ENCODE assay signal across 9 cellular contexts in the genomic region with DNA sequence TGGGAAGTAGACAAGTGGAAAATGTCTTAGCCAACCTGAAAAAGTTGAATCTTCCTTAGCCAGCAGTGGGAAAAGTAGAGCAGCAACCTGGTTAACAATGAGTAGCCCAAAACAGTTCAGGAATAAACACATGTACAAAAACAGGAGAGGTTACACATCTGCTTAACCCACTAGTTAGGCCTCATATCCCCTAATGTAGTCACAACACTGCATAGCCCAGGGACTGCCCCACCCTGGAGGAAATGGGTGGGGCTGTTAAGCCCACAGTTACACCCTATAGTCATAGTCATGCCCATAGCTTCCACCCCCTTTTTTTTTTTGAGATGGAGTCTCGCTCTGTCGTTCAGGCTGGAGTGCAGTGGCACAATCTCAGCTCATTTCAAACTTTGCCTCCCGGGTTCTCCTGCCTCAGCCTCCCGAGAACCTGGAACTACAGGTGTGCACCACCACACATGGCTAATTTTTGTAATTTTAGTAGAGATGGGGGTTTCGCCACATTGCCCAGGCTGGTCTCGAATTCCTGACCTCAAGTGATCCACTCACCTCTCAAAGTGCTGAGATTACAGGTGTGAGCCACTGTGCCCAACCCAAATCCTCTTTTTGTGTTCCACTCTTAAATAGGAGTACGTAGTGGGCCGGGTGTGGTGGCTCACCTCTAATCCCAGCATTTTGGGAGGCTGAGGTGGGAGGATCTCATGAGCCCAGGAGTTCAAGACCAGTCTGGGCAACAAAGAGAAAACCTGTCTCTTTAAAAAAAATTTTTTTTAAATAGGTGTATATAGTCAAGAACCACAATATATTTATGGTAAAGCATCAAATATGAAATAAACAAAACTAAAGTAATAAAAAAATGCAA. TPM values are rescaled to one million over a fixed set of nuclear protein-coding genes. Genes with fewer than 3 reads are reported as not detected.
DNase-seq lines count a peak whose midpoint lies in the region; ATAC-seq and TF ChIP-seq lines count a peak whose summit lies in the region.
"Had no signal": no experiment of that assay in that cellular context is flagged by ENCODE, and none has a peak within 500 bp of the region (broad histone marks: within the 10 kb centered on the region; RNA-seq: fewer than 3 reads in every experiment).

No MANE protein-coding gene starts in this region.

- intact Hi-C loops in thyroid gland (cut with DNase I) = no loop called here

- H3K36me3 ChIP-seq in thyroid gland = no peaks in the 10 kb centered on the region

- no peaks in the 10 kb centered on the region for H3K9me3 ChIP-seq in thyroid gland

- no peak for TF ChIP-seq POLR2A in thyroid gland (IDR thresholded peaks at IDR 0.05)

- POLR2A ChIA-PET in RWPE1 (lab: Yijun Ruan, JAX; ENCODE audit: low non-redundant PET) = no interaction called here

- H3K36me3 Mint-ChIP-seq in activated naive CD8-positive, alpha-beta T cell = no peaks in the 10 kb centered on the region
- no peaks in the 10 kb centered on the region for H3K36me3 Mint-ChIP-seq in memory B cell

- CTCF ChIA-PET in RWPE1 (lab: Yijun Ruan, JAX) = no interaction called here

- H3K27ac ChIP-seq in RWPE1 = peak overlapping the region; percentile 60
- peak overlapping the region in 2 of 3 donors; percentile 1 to 6 for H3K27ac ChIP-seq in thyroid gland

- H3K27ac Mint-ChIP-seq in activated naive CD8-positive, alpha-beta T cell = peak overlapping the region; percentile 94
- peak overlapping the region; percentile 98 for H3K27ac Mint-ChIP-seq in memory B cell

- peaks cover 16 to 42% of the 10 kb centered on the region in 2 donors for H3K4me1 ChIP-seq in thyroid gland

- peak overlapping the region; percentile 77 for H3K4me3 Mint-ChIP-seq in activated naive CD8-positive, alpha-beta T cell
- H3K4me3 Mint-ChIP-seq in memory B cell = peak overlapping the region; percentile 80
- H3K4me3 Mint-ChIP-seq: brain had no signal

- 84 to 88% methylated on average over 8 of the region's 8 CpGs for WGBS in thyroid gland, 2 donors

- TF ChIP-seq CTCF in RWPE1 (conservative IDR thresholded peaks at IDR 0.05; ENCODE audit: low read depth) (no peak), thyroid gland (IDR thresholded peaks at IDR 0.05) (no peak)

- H3K4me1 Mint-ChIP-seq in activated naive CD8-positive, alpha-beta T cell (ENCODE audit: low read depth) = peaks cover 67% of the 10 kb centered on the region
- peaks cover 44% of the 10 kb centered on the region for H3K4me1 Mint-ChIP-seq in memory B cell

- no peaks in the 10 kb centered on the region for H3K9me3 Mint-ChIP-seq in activated naive CD8-positive, alpha-beta T cell (ENCODE audit: low read depth)
- H3K9me3 Mint-ChIP-seq in memory B cell = no peaks in the 10 kb centered on the region
- H3K9me3 Mint-ChIP-seq: brain had no signal

- no peak overlapping the region for H3K4me3 ChIP-seq in thyroid gland (replicated peaks in 1 of 3)

- no peaks in the 10 kb centered on the region for H3K27me3 ChIP-seq in thyroid gland

- ATAC-seq in GM18861 (IDR thresholded peaks at IDR 0.05; ENCODE audit: unreplicated experiment) (peak; percentile 73), HG02885 (IDR thresholded peaks at IDR 0.05; ENCODE audit: poor library complexity, unreplicated experiment) (peak; percentile 88), memory B cell (ENCODE audit: low read depth) (peak; percentile 94)

- peak; percentile 80 for DNase-seq in RWPE1 (ENCODE audit: low spot score)
- DNase-seq in memory B cell (ENCODE audit: low spot score in 2 of 2) = peak; percentile 43 to 71
- no peak for DNase-seq in thyroid gland
- DNase-seq in NCI-H1417 treated with DMSO at 0.1 percent for 48 hours (lab: John Stamatoyannopoulos, UW) = no peak
- DNase-seq in SKM-1 (lab: John Stamatoyannopoulos, UW; ENCODE audit: unreplicated experiment) = no peak

- H3K27me3 Mint-ChIP-seq in activated naive CD8-positive, alpha-beta T cell = no peaks in the 10 kb centered on the region
- H3K27me3 Mint-ChIP-seq in memory B cell = no peaks in the 10 kb centered on the region
- H3K27me3 Mint-ChIP-seq: brain had no signal

RNA-seq across cellular contexts. Expression of a gene that starts 24.5 kb away (rescaled TPM):
- 100 to 1,000 TPM in 1 of 4 donors, 10 to 100 TPM in 3; 76.5 to 107 (median 89.0) TPM for total RNA-seq in thyroid gland

Comparison
In these comparisons a context has a peak if more than half of its experiments do, and no peak if none do; other contexts are left out.
1. DNase-seq: peak in RWPE1 (single experiment) and memory B cell (2 of 2); none in thyroid gland (0 of 2), NCI-H1417 treated with DMSO at 0.1 percent for 48 hours (single experiment) and SKM-1 (single experiment).
2. Peak in every context shown above with its lines, with median percentiles within 50 percentile points of each other: ATAC-seq.